Comparison of ENCODE assay signal across 10 cellular contexts in the genomic region with DNA sequence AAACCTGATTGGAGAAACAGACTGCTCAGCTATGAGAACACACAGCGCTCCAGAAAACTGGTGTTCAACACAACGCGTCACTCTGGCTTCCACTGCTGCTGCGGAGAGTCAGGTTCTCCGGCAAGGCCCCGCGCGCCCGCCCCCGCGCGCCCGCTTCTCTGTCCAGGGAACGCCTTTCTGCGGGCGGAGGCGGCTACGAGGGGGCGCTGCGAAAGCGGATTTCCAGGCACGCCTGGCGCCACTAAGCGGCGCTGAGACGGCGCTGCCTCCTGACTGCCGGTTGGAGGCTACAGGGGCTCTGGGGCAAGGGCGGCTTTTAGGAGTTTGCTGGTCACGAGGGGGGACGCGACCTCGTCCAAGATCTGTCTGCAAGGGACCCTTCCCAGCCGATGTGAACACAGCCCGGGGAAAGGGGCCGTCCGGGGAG. TPM values are rescaled to one million over a fixed set of nuclear protein-coding genes. Genes with fewer than 3 reads are reported as not detected.
A peak's percentile ranks its signal among the peaks of the same experiment; 100 is the strongest.
DNase-seq lines count a peak whose midpoint lies in the region; ATAC-seq and TF ChIP-seq lines count a peak whose summit lies in the region.
"Not testable (repeated sequence)": the region's sequence is repeated elsewhere in the genome, so short reads cannot be mapped to it uniquely, and the experiment has no call there.
"Had no signal": no experiment of that assay in that cellular context is flagged by ENCODE, and none has a peak within 500 bp of the region (broad histone marks: within the 10 kb centered on the region; RNA-seq: fewer than 3 reads in every experiment).

No MANE protein-coding gene starts in this region.

- peak; percentile 52 for ATAC-seq in memory B cell (ENCODE audit: low read depth)

- WGBS in GM23248 (ENCODE audit: low coverage in 1 of 2, low lambda C conversion rate in 2 of 2, missing lambda C conversion rate in 2 of 2), 2 experiments: 2 to 9% methylated on average over 17 to 23 of the region's 37 CpGs
- 0 to 2% (median 1%) methylated on average over 3 to 27 of the region's 37 CpGs for WGBS in adrenal gland, 4 donors

- CTCF ChIA-PET in BJ (lab: Yijun Ruan, JAX): not testable (repeated sequence)

- H3K4me3 ChIP-seq in BJ (ENCODE audit: low read depth, low read length); MM.1S (ENCODE audit: low read length): not testable (repeated sequence)
- H3K4me3 ChIP-seq in GM23248: peak overlapping the region; percentile 33
- H3K4me3 ChIP-seq in adrenal gland: peak overlapping the region in 1 of 4 donors; percentile 20
- H3K4me3 ChIP-seq in skeletal muscle satellite cell (ENCODE audit: low read length): peak overlapping the region; percentile 28

- not testable (repeated sequence) for H3F3A ChIP-seq in GM23248 (ENCODE audit: insufficient read depth); MM.1S (ENCODE audit: insufficient read depth, low read length)

- POLR2A ChIA-PET in BJ (lab: Charles Lee): not testable (repeated sequence)

- H3K27me3 ChIP-seq in BJ (ENCODE audit: control insufficient read depth, insufficient read depth, low read length); GM23248 (replicated peaks; ENCODE audit: insufficient read depth); MM.1S (replicated peaks; ENCODE audit: insufficient read depth, low read length); adrenal gland; skeletal muscle satellite cell (ENCODE audit: control insufficient read depth, insufficient read depth, low read length): not testable (repeated sequence)

- H3K36me3 Mint-ChIP-seq in memory B cell: not testable (repeated sequence)

- not testable (repeated sequence) for H3K9me3 Mint-ChIP-seq in memory B cell

- not testable (repeated sequence) for H4K20me1 ChIP-seq in GM23248 (ENCODE audit: insufficient read depth); MM.1S (ENCODE audit: insufficient read depth, low read length)

- in situ Hi-C loops in GM23248 (cut with MboI): not testable (repeated sequence)

- peak overlapping the region; percentile 95 for H3K27ac ChIP-seq in GM23248
- H3K27ac ChIP-seq in MM.1S (ENCODE audit: low read length); adrenal gland: not testable (repeated sequence)

- not testable (repeated sequence) for TF ChIP-seq POLR2A in adrenal gland (IDR thresholded peaks at IDR 0.05)

- not testable (repeated sequence) for H3K27me3 Mint-ChIP-seq in memory B cell

- intact Hi-C loops in adrenal gland (cut with DNase I): not testable (repeated sequence)

- not testable (repeated sequence) for H3K4me3 Mint-ChIP-seq in memory B cell

- H3K36me3 ChIP-seq in BJ (ENCODE audit: control insufficient read depth, insufficient read depth, low read length); GM23248 (ENCODE audit: low read depth); MM.1S (replicated peaks; ENCODE audit: insufficient read depth, low read length); adrenal gland (replicated peaks in 1 of 2); skeletal muscle satellite cell (ENCODE audit: insufficient read depth, low read length): not testable (repeated sequence)

- H2AFZ ChIP-seq in GM23248: peak overlapping the region; percentile 62
- H2AFZ ChIP-seq in MM.1S (ENCODE audit: low read length): not testable (repeated sequence)

- peak; percentile 48 for TF ChIP-seq CTCF in BJ (IDR thresholded peaks at IDR 0.05; ENCODE audit: insufficient read depth, low read depth, low read length)
- TF ChIP-seq CTCF in MM.1S (IDR thresholded peaks at IDR 0.05; ENCODE audit: low read length): peak; percentile 20; the same call in 1 of the 2 replicates
- TF ChIP-seq CTCF in adrenal gland (IDR thresholded peaks at IDR 0.05): peak in 1 of 6 experiments; percentile 21

- DNase-seq in BJ (ENCODE audit: low read depth) (peak; percentile 4), GM23248 (peak; percentile 94), SW480 (ENCODE audit: low spot score) (peak; percentile 43), adrenal gland (peak; percentile 59 to 86 (median 81)), fibroblast of peridontal ligament (ENCODE audit: extremely low read depth) (peak; percentile 61)
- DNase-seq in MM.1S; memory B cell (ENCODE audit: low spot score in 2 of 2): not testable (repeated sequence)

- not testable (repeated sequence) for H3K4me1 Mint-ChIP-seq in memory B cell

- H3K9me2 ChIP-seq in GM23248 (ENCODE audit: insufficient read depth); MM.1S (replicated peaks; ENCODE audit: insufficient read depth, low read length): not testable (repeated sequence)

- H3K4me1 ChIP-seq in GM23248 (ENCODE audit: insufficient read depth) (peaks cover 21% of the 10 kb centered on the region), skeletal muscle satellite cell (ENCODE audit: control insufficient read depth, insufficient read depth, low read length) (peaks cover 16% of the 10 kb centered on the region)
- not testable (repeated sequence) for H3K4me1 ChIP-seq in MM.1S (ENCODE audit: low read length); adrenal gland (replicated peaks in 1 of 2)

- not testable (repeated sequence) for H3K79me2 ChIP-seq in GM23248 (ENCODE audit: insufficient read depth); MM.1S (ENCODE audit: low read length)

- H3K27ac Mint-ChIP-seq in memory B cell: not testable (repeated sequence)

- H3K9ac ChIP-seq in GM23248 (peak overlapping the region; percentile 83), skeletal muscle satellite cell (ENCODE audit: low read depth, low read length) (peak overlapping the region; percentile 38)
- not testable (repeated sequence) for H3K9ac ChIP-seq in MM.1S (ENCODE audit: low read length)

- H3K4me2 ChIP-seq in GM23248 (ENCODE audit: unreplicated experiment) (peak overlapping the region; percentile 46), skeletal muscle satellite cell (ENCODE audit: low read length) (peak overlapping the region; percentile 63)
- not testable (repeated sequence) for H3K4me2 ChIP-seq in MM.1S (ENCODE audit: low read depth, low read length)

- H3K9me3 ChIP-seq in GM23248 (ENCODE audit: low read depth); MM.1S (replicated peaks; ENCODE audit: insufficient read depth, low read length); adrenal gland (replicated peaks in 1 of 3); skeletal muscle satellite cell (replicated peaks; ENCODE audit: low read length): not testable (repeated sequence)

RNA-seq across cellular contexts. Expression of a gene that starts 22.6 kb away (rescaled TPM):
- polyA plus RNA-seq in BJ (2011; rRNA removed): 0.27 and 0.42 TPM in 2 replicates
- 0.28 TPM in 1 of 2 replicates, not detected in the other for polyA minus RNA-seq in BJ (2011; rRNA and poly(A)+ RNA removed)
- total RNA-seq in GM23248 (2014; rRNA removed; shearing (Covaris generic)): 3.4 and 3.7 TPM in 2 replicates
- polyA plus RNA-seq in GM23248 (2016; fragmentation: Nextera tagmentation; extraction: Ambion mirVana): 4.0 and 4.5 TPM in 2 replicates
- 1 to 10 TPM in 4 of 8 donors, under 1 TPM in 2, not detected in 2; 0.42 to 2.2 (median 1.3) TPM for total RNA-seq in adrenal gland
- under 1 TPM; 0.33 to 0.81 (median 0.56) TPM for polyA plus RNA-seq in adrenal gland
- total RNA-seq in skeletal muscle satellite cell (2012; rRNA removed): 0.25 and 0.66 TPM in 2 replicates
- total RNA-seq: activated CD8-positive, alpha-beta memory T cell treated with anti-CD3 and anti-CD28 coated beads for 36 hours; pulmonary artery endothelial cell had no signal

RNA-seq across cellular contexts. Expression of a gene that starts 30.2 kb away (rescaled TPM):
- polyA plus RNA-seq in BJ (2011; rRNA removed) (not detected in 2 replicates), GM23248 (2016; fragmentation: Nextera tagmentation; extraction: Ambion mirVana) (1.1 and 1.4 TPM in 2 replicates), adrenal gland (not detected)
- not detected in 2 replicates for polyA minus RNA-seq in BJ (2011; rRNA and poly(A)+ RNA removed)
- not detected in 2 replicates for total RNA-seq in GM23248 (2014; rRNA removed; shearing (Covaris generic))
- not detected for total RNA-seq in adrenal gland
- not detected in 2 replicates for total RNA-seq in skeletal muscle satellite cell (2012; rRNA removed)
- total RNA-seq: activated CD8-positive, alpha-beta memory T cell treated with anti-CD3 and anti-CD28 coated beads for 36 hours; pulmonary artery endothelial cell had no signal
